8 cellular contexts compared by ENCODE assay signal in genomic region chr16:55944377-55944802, GRCh38.
DNase-seq lines count a peak whose midpoint lies in the region; ATAC-seq and TF ChIP-seq lines count a peak whose summit lies in the region.

No MANE protein-coding gene starts in this region.

- intact Hi-C loops in testis (cut with DNase I; ENCODE audit: low total_unique reads) = loop anchor here (5.0 kb wide), 1 partner anchor 373 kb away; no protein-coding TSS in a partner anchor

- TF ChIP-seq CTCF in testis (IDR thresholded peaks at IDR 0.05) = peak; percentile 87 to 95 (median 92)

- no peak for TF ChIP-seq POLR2A in testis (IDR thresholded peaks at IDR 0.05)

- peak; percentile 62 for ATAC-seq in HG02759 (IDR thresholded peaks at IDR 0.05; ENCODE audit: unreplicated experiment)

- no peak overlapping the region for H3K4me3 ChIP-seq in testis

- H3K27ac ChIP-seq in testis = peak overlapping the region in 1 of 2 donors; percentile 12

- H3K36me3 ChIP-seq in testis (ENCODE audit: low read depth, missing control alignments) = no peaks in the 10 kb centered on the region

- H3K4me1 ChIP-seq in testis = no peaks in the 10 kb centered on the region

- WGBS in testis, 2 donors = 41 to 46% methylated on average over 8 of the region's 8 CpGs

- no peaks in the 10 kb centered on the region for H3K27me3 ChIP-seq in testis

- peak; percentile 28 for DNase-seq in COLO829 (ENCODE audit: low spot score)
- DNase-seq in OCI-M1 (lab: John Stamatoyannopoulos, UW) = peak; percentile 65
- peak; percentile 23 for DNase-seq in activated effector memory CD4-positive, alpha-beta T cell treated with Interleukin-2 at 50 U/mL for 16 hours
- peak; percentile 25 for DNase-seq in foreskin melanocyte
- peak in 52 of 56 donors; percentile 4 to 85 (median 66) for DNase-seq in nucleus accumbens (lab: John Stamatoyannopoulos, UW)
- DNase-seq in testis = peak; percentile 87
- DNase-seq in NK-92 treated with Interleukin-12 subunit alpha and Interleukin-12 subunit beta, amount 100 ng/mL, for 24 hours (lab: John Stamatoyannopoulos, UW) = no peak

- H3K9me3 ChIP-seq in testis = no peaks in the 10 kb centered on the region
